11 cellular contexts compared by ENCODE assay signal in the genomic region with DNA sequence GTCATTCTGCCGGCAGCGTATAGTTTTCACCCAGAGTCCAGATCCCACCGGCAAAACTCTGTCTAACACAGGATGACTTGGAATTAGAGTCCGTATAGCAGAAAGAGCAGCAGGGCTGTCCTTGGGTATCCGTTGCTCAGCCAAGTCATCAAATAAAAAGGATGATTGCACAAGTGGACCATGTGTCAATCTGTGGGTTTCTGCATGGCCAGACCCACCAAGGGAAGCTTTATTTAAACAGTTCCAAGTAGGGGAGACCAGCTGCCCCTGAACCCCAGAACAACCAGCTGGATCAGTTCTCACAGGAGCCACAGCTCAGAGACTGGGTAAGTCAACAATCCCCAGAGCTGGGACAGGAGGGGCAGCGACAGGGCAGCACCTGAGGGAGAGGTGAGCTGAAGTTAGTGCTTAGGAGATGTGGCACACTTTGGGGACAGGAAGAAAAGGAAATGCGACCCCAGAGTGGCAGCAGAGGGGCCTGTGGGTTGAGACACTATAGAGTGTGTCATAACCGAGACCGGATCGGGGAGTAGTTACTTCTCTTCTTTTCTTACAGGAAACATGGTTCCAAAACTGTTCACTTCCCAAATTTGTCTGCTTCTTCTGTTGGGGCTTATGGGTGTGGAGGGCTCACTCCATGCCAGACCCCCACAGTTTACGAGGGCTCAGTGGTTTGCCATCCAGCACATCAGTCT. TPM values are rescaled to one million over a fixed set of nuclear protein-coding genes. Genes with fewer than 3 reads are reported as not detected.
"Had no signal": no experiment of that assay in that cellular context is flagged by ENCODE, and none has a peak within 500 bp of the region (broad histone marks: within the 10 kb centered on the region; RNA-seq: fewer than 3 reads in every experiment).

A gene (plus strand): TSS at position 260 of the 695 bp plus-strand sequence. CDS start 302 bp downstream, at position 562.

RNA-seq across cellular contexts. Expression of the gene that starts here (rescaled TPM):
- total RNA-seq: activated CD4-positive, alpha-beta memory T cell treated with anti-CD3 and anti-CD28 coated beads, Interleukin-2, amount 10 ng/mL, durations not matched to agents 7 days and 5 days; activated CD4-positive, alpha-beta T cell treated with anti-CD3 and anti-CD28 coated beads for 36 hours; activated CD8-positive, alpha-beta memory T cell treated with anti-CD3 and anti-CD28 coated beads for 36 hours; activated naive CD4-positive, alpha-beta T cell treated with anti-CD3 and anti-CD28 coated beads for 36 hours; activated T-helper 17 cell treated with anti-CD3 and anti-CD28 coated beads, Interleukin-2, amount 50 U/mL, for 72 hours; astrocyte; K562; LHCN-M2; M059J; Peyer's patch; T-helper 2 cell treated with Interferon-gamma antibody and Interleukin-4, amounts not matched to agents 100 ng/mL and 5 ng/mL, for 36 hours had no signal
- polyA plus RNA-seq: K562 had no signal
